ENCODE assay signal across 10 cellular contexts in the genomic region with DNA sequence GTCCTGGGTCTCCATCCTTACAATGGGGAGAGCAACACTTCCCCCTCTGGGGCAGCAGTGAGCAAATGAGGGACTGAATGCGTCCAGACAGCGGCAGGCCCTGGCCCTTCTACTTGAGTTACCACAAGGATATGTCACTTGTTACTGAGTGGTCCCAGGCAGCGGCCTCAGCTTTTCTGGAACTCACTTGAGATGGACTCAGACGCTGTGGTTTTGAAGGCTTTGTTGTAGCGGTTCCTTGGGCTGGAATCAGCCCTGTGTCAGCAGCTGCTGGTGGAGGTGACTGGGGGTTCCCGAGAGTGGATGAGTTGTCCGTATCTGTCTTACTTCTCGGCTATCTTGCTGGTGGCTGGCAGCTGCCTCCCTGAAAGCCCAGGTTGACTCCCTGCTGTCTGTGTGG.
DNase-seq lines count a peak whose midpoint lies in the region; ATAC-seq, FAIRE-seq and TF ChIP-seq lines count a peak whose summit lies in the region.
"Had no signal": no experiment of that assay in that cellular context is flagged by ENCODE, and none has a peak within 500 bp of the region (broad histone marks: within the 10 kb centered on the region; RNA-seq: fewer than 3 reads in every experiment).

No MANE protein-coding gene starts in this region.

- CTCF ChIA-PET in SK-N-SH (lab: Yijun Ruan, JAX), result interaction anchor here (0.6 to 2.3 kb wide), 2 partner anchors 12 to 1665 kb away, joined by 3 to 6 read pairs; no protein-coding TSS in a partner anchor

- TF ChIP-seq CTCF in SK-N-SH (IDR thresholded peaks at IDR 0.05) (no peak), breast epithelium (IDR thresholded peaks at IDR 0.05) (no peak)

- no peak for TF ChIP-seq POLR2A in breast epithelium (IDR thresholded peaks at IDR 0.05)

- H3F3A ChIP-seq in SK-N-SH (replicated peaks; ENCODE audit: insufficient read depth), result peaks cover 23% of the 10 kb centered on the region

- no peak overlapping the region for H3K4me2 ChIP-seq in SK-N-SH

- no peak for ATAC-seq in SK-N-SH treated with all-trans-retinoic acid at 6 μM for 48 hours

- FAIRE-seq in RCC 7860 (lab: Jason Lieb, UNC), result peak; percentile 81

- peaks cover 12 to 28% of the 10 kb centered on the region in 2 experiments for H3K4me1 ChIP-seq in SK-N-SH (ENCODE audit: control insufficient read depth in 1 of 2, insufficient read depth in 2 of 2, low read depth in 1 of 2, low read length in 1 of 2)
- peaks cover 0 to 5% of the 10 kb centered on the region in 2 donors for H3K4me1 ChIP-seq in breast epithelium

- no peak for TF ChIP-seq EP300 in SK-N-SH (IDR thresholded peaks at IDR 0.05; ENCODE audit: borderline replicate concordance in 1 of 2, low read depth in 1 of 2, low read length in 1 of 2)

- WGBS in SK-N-SH (ENCODE audit: low lambda C conversion rate), result 76% methylated on average over 5 of the region's 8 CpGs

- H3K9me2 ChIP-seq in SK-N-SH, result no peaks in the 10 kb centered on the region

- no peak for TF ChIP-seq RAD21 in SK-N-SH (IDR thresholded peaks at IDR 0.05; ENCODE audit: low read length)

- H3K27me3 ChIP-seq in SK-N-SH (ENCODE audit: insufficient read depth), result no peaks in the 10 kb centered on the region
- H3K27me3 ChIP-seq in breast epithelium, result no peaks in the 10 kb centered on the region

- H2AFZ ChIP-seq in SK-N-SH (ENCODE audit: low read depth), result no peak overlapping the region

- H3K27ac ChIP-seq in SK-N-SH (ENCODE audit: low read depth in 2 of 2, low read length in 1 of 2) (peak overlapping the region in 1 of 2 experiments; percentile 65; a peak in 2 of 4 replicates), breast epithelium (peak overlapping the region; percentile 39 to 67)

- DNase-seq in SK-N-SH, result no peak
- DNase-seq in RCC 7860 (ENCODE audit: low spot score), result peak; percentile 90
- DNase-seq in breast epithelium (ENCODE audit: low spot score in 2 of 2), result no peak
- DNase-seq in stimulated activated CD4-positive, alpha-beta T cell treated with anti-CD3 and anti-CD28 coated beads, Interleukin-15, amount 100 ng/mL, for 48 hours (ENCODE audit: low read depth in 2 of 2), result peak; percentile 51 to 57
- no peak for DNase-seq in NCI-H1694 (lab: John Stamatoyannopoulos, UW)
- DNase-seq in HuH-7 (ENCODE audit: low spot score), result no peak
- DNase-seq in amygdala (lab: John Stamatoyannopoulos, UW), result no peak
- DNase-seq: cerebellar nuclear complex, naive B cell had no signal

- no peak overlapping the region for H3K4me3 ChIP-seq in SK-N-SH (ENCODE audit: low read depth in 2 of 2, low read length in 1 of 2)
- H3K4me3 ChIP-seq in breast epithelium, result no peak overlapping the region

- H3K9me3 ChIP-seq in SK-N-SH, result no peaks in the 10 kb centered on the region
- no peaks in the 10 kb centered on the region for H3K9me3 ChIP-seq in breast epithelium

- peaks cover 0 to 38% of the 10 kb centered on the region in 2 experiments for H3K36me3 ChIP-seq in SK-N-SH (replicated peaks in 1 of 2; ENCODE audit: control insufficient read depth in 1 of 2, insufficient read depth in 2 of 2, low read length in 1 of 2)
- no peaks in the 10 kb centered on the region for H3K36me3 ChIP-seq in breast epithelium

- intact Hi-C loops in breast epithelium (cut with DNase I; ENCODE audit: low total_unique reads), result no loop called here

- peaks cover 88% of the 10 kb centered on the region for H3K79me2 ChIP-seq in SK-N-SH (ENCODE audit: insufficient read depth)

- H4K20me1 ChIP-seq in SK-N-SH (ENCODE audit: insufficient read depth), result no peaks in the 10 kb centered on the region

- peak overlapping the region; percentile 35; the same call in 1 of the 2 replicates for H3K9ac ChIP-seq in SK-N-SH

- POLR2A ChIA-PET in SK-N-SH (lab: Yijun Ruan, JAX), result no interaction called here

TF ChIP-seq in SK-N-SH, 30 proteins besides CTCF, POLR2A, EP300 and RAD21:
- TF ChIP-seq GATA2 (CRISPR knock-in tag; IDR thresholded peaks at IDR 0.05), result no peak
- no peak for TF ChIP-seq RFX5 (IDR thresholded peaks at IDR 0.05; ENCODE audit: low read length)
- TF ChIP-seq, protein P1, sequence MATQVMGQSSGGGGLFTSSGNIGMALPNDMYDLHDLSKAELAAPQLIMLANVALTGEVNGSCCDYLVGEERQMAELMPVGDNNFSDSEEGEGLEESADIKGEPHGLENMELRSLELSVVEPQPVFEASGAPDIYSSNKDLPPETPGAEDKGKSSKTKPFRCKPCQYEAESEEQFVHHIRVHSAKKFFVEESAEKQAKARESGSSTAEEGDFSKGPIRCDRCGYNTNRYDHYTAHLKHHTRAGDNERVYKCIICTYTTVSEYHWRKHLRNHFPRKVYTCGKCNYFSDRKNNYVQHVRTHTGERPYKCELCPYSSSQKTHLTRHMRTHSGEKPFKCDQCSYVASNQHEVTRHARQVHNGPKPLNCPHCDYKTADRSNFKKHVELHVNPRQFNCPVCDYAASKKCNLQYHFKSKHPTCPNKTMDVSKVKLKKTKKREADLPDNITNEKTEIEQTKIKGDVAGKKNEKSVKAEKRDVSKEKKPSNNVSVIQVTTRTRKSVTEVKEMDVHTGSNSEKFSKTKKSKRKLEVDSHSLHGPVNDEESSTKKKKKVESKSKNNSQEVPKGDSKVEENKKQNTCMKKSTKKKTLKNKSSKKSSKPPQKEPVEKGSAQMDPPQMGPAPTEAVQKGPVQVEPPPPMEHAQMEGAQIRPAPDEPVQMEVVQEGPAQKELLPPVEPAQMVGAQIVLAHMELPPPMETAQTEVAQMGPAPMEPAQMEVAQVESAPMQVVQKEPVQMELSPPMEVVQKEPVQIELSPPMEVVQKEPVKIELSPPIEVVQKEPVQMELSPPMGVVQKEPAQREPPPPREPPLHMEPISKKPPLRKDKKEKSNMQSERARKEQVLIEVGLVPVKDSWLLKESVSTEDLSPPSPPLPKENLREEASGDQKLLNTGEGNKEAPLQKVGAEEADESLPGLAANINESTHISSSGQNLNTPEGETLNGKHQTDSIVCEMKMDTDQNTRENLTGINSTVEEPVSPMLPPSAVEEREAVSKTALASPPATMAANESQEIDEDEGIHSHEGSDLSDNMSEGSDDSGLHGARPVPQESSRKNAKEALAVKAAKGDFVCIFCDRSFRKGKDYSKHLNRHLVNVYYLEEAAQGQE (IDR thresholded peaks at IDR 0.05; ENCODE audit: low read depth, low read length), result no peak
- no peak for TF ChIP-seq RCOR1 (IDR thresholded peaks at IDR 0.05; ENCODE audit: low read length)
- no peak for TF ChIP-seq NRF1 (IDR thresholded peaks at IDR 0.05; ENCODE audit: low read depth, low read length)
- TF ChIP-seq SMC3 (IDR thresholded peaks at IDR 0.05; ENCODE audit: low read depth, low read length), result no peak
- TF ChIP-seq EZH2phosphoT487 (IDR thresholded peaks at IDR 0.05; ENCODE audit: borderline replicate concordance, low read depth), result no peak
- no peak for TF ChIP-seq TEAD4 (IDR thresholded peaks at IDR 0.05; ENCODE audit: borderline replicate concordance, insufficient read depth)

TF ChIP-seq in SK-N-SH treated with all-trans-retinoic acid at 6 μM for 48 hours, 23 proteins besides CTCF, POLR2A, EP300 and RAD21 (continues in another document):
- TF ChIP-seq ZC3H10 (CRISPR knock-in tag; IDR thresholded peaks at IDR 0.05) (no peak), TCF4 (CRISPR knock-in tag; IDR thresholded peaks at IDR 0.05; ENCODE audit: borderline replicate concordance) (no peak), CSRNP3 (CRISPR knock-in tag; IDR thresholded peaks at IDR 0.05) (no peak), ZNF565 (CRISPR knock-in tag; conservative IDR thresholded peaks at IDR 0.05; ENCODE audit: low read depth) (no peak), TOX (CRISPR knock-in tag; IDR thresholded peaks at IDR 0.05; ENCODE audit: borderline replicate concordance) (no peak), GLIS3 (CRISPR knock-in tag; IDR thresholded peaks at IDR 0.05) (no peak), PATZ1 (CRISPR knock-in tag; IDR thresholded peaks at IDR 0.05; ENCODE audit: borderline replicate concordance) (no peak), OSR1 (CRISPR knock-in tag; IDR thresholded peaks at IDR 0.05) (no peak)
- TF ChIP-seq, protein P2, sequence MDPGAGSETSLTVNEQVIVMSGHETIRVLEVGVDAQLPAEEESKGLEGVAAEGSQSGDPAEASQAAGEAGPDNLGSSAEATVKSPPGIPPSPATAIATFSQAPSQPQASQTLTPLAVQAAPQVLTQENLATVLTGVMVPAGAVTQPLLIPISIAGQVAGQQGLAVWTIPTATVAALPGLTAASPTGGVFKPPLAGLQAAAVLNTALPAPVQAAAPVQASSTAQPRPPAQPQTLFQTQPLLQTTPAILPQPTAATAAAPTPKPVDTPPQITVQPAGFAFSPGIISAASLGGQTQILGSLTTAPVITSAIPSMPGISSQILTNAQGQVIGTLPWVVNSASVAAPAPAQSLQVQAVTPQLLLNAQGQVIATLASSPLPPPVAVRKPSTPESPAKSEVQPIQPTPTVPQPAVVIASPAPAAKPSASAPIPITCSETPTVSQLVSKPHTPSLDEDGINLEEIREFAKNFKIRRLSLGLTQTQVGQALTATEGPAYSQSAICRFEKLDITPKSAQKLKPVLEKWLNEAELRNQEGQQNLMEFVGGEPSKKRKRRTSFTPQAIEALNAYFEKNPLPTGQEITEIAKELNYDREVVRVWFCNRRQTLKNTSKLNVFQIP (CRISPR knock-in tag; IDR thresholded peaks at IDR 0.05; ENCODE audit: borderline replicate concordance, low read depth), result no peak

Comparison
In these comparisons a context has a peak if more than half of its experiments do, and no peak if none do; other contexts are left out.
1. DNase-seq: peak in RCC 7860 (single experiment) and stimulated activated CD4-positive, alpha-beta T cell treated with anti-CD3 and anti-CD28 coated beads, Interleukin-15, amount 100 ng/mL, for 48 hours (2 of 2); none in SK-N-SH (single experiment), breast epithelium (0 of 2), NCI-H1694 (single experiment), HuH-7 (single experiment) and amygdala (0 of 56).